In the genomic region with DNA sequence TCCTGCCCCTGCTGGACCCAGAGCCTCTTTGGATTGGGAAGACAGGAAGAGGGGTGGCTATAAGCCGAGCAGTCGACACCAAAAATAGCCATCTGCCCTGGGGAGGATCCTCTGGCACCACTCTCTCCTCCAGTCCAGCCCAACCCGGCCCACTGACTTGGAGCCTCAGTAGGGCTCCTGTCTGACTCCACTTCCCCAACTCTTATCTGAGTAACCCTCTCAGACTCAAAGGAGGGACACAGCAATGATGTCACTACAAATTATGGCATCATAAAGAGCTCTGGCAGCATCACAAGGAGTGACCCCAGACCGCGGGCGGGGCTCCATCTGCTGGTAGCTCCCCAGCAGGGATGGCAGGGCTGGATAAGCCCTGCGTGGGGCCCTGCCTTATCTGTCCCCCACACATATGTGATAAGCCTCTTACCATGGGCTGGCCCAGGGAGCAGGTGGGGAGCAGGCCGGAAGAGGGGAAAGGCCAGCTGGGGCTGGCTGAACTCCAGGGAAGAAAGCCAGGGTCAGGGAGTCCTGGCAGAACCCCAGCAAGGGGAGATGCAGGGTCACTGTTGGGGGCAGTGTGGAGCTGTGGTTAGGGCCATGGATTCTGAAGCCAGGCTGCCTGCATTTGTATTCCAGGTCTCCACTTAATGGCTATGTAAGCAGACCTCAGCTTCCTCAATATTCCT, we compare ENCODE assay signal across 1 cellular context.
A peak's percentile ranks its signal among the peaks of the same experiment; 100 is the strongest.
TF ChIP-seq lines count a peak whose summit lies in the region.

No MANE protein-coding gene starts in this region.

TF ChIP-seq in K562, 482 proteins besides CTCF, POLR2A, EP300 and RAD21 (continued from another document and continues in another):
- peak; percentile 97 for TF ChIP-seq ZBTB12 (CRISPR knock-in tag; IDR thresholded peaks at IDR 0.05)
- TF ChIP-seq RBM22 (IDR thresholded peaks at IDR 0.05; ENCODE audit: low read depth, low read length, poor library complexity, severe bottlenecking) = no peak
- TF ChIP-seq ETV6 (IDR thresholded peaks at IDR 0.05; ENCODE audit: borderline replicate concordance in 1 of 2, low read depth in 2 of 2, low read length in 1 of 2) = peak in 1 of 2 experiments; percentile 88; a peak in 2 of 4 replicates
- TF ChIP-seq ETV6 (CRISPR knock-in tag; IDR thresholded peaks at IDR 0.05; ENCODE audit: borderline replicate concordance) = no peak
- peak in 1 of 2 experiments; percentile 100; a peak in 2 of 4 replicates for TF ChIP-seq ZMIZ1 (IDR thresholded peaks at IDR 0.05; ENCODE audit: low read depth in 2 of 2, low read length in 2 of 2)
- TF ChIP-seq, protein P1, sequence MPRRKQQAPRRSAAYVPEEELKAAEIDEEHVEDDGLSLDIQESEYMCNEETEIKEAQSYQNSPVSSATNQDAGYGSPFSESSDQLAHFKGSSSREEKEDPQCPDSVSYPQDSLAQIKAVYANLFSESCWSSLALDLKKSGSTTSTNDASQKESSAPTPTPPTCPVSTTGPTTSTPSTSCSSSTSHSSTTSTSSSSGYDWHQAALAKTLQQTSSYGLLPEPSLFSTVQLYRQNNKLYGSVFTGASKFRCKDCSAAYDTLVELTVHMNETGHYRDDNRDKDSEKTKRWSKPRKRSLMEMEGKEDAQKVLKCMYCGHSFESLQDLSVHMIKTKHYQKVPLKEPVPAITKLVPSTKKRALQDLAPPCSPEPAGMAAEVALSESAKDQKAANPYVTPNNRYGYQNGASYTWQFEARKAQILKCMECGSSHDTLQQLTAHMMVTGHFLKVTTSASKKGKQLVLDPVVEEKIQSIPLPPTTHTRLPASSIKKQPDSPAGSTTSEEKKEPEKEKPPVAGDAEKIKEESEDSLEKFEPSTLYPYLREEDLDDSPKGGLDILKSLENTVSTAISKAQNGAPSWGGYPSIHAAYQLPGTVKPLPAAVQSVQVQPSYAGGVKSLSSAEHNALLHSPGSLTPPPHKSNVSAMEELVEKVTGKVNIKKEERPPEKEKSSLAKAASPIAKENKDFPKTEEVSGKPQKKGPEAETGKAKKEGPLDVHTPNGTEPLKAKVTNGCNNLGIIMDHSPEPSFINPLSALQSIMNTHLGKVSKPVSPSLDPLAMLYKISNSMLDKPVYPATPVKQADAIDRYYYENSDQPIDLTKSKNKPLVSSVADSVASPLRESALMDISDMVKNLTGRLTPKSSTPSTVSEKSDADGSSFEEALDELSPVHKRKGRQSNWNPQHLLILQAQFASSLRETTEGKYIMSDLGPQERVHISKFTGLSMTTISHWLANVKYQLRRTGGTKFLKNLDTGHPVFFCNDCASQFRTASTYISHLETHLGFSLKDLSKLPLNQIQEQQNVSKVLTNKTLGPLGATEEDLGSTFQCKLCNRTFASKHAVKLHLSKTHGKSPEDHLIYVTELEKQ (CRISPR knock-in tag; IDR thresholded peaks at IDR 0.05) = peak; percentile 90
- TF ChIP-seq CTBP1 (IDR thresholded peaks at IDR 0.05; ENCODE audit: borderline replicate concordance) = peak; percentile 99
- no peak for TF ChIP-seq ZNF699 (CRISPR knock-in tag; IDR thresholded peaks at IDR 0.05; ENCODE audit: insufficient replicate concordance)
- no peak; the same call in 1 of the 2 replicates for TF ChIP-seq MIER1 (IDR thresholded peaks at IDR 0.05; ENCODE audit: low read depth)
- TF ChIP-seq PTTG1 (tag; IDR thresholded peaks at IDR 0.05; ENCODE audit: low read depth) = no peak
- TF ChIP-seq ZBTB9 (CRISPR knock-in tag; IDR thresholded peaks at IDR 0.05) = peak; percentile 98
- peak; percentile 99 for TF ChIP-seq MTA2 (IDR thresholded peaks at IDR 0.05; ENCODE audit: low read depth)
- no peak for TF ChIP-seq POLR2B (IDR thresholded peaks at IDR 0.05; ENCODE audit: low read depth, partially characterized antibody)
- no peak for TF ChIP-seq PHTF2 (CRISPR knock-in tag; IDR thresholded peaks at IDR 0.05)
- TF ChIP-seq ZSCAN32 (CRISPR knock-in tag; IDR thresholded peaks at IDR 0.05) = peak; percentile 54; the same call in 1 of the 2 replicates
- TF ChIP-seq ZBTB1 (CRISPR knock-in tag; IDR thresholded peaks at IDR 0.05; ENCODE audit: borderline replicate concordance, low read depth) = no peak
- TF ChIP-seq ZNF282 (CRISPR knock-in tag; IDR thresholded peaks at IDR 0.05) = no peak
- TF ChIP-seq NKRF (IDR thresholded peaks at IDR 0.05; ENCODE audit: borderline replicate concordance) = no peak
- TF ChIP-seq KLF6 (CRISPR knock-in tag; IDR thresholded peaks at IDR 0.05; ENCODE audit: borderline replicate concordance) = peak; percentile 95
- no peak for TF ChIP-seq ILK (tag; IDR thresholded peaks at IDR 0.05; ENCODE audit: borderline replicate concordance, low read depth)
- TF ChIP-seq NR2F6 (CRISPR knock-in tag; IDR thresholded peaks at IDR 0.05) = 0 out of 2 replicates have a peak, but pooled peaks have one; percentile 34
- peak; percentile 80 for TF ChIP-seq E2F1 (CRISPR knock-in tag; IDR thresholded peaks at IDR 0.05)
- peak; percentile 46 for TF ChIP-seq POLR2G (IDR thresholded peaks at IDR 0.05; ENCODE audit: low read depth, low read length)
- TF ChIP-seq, protein P2, sequence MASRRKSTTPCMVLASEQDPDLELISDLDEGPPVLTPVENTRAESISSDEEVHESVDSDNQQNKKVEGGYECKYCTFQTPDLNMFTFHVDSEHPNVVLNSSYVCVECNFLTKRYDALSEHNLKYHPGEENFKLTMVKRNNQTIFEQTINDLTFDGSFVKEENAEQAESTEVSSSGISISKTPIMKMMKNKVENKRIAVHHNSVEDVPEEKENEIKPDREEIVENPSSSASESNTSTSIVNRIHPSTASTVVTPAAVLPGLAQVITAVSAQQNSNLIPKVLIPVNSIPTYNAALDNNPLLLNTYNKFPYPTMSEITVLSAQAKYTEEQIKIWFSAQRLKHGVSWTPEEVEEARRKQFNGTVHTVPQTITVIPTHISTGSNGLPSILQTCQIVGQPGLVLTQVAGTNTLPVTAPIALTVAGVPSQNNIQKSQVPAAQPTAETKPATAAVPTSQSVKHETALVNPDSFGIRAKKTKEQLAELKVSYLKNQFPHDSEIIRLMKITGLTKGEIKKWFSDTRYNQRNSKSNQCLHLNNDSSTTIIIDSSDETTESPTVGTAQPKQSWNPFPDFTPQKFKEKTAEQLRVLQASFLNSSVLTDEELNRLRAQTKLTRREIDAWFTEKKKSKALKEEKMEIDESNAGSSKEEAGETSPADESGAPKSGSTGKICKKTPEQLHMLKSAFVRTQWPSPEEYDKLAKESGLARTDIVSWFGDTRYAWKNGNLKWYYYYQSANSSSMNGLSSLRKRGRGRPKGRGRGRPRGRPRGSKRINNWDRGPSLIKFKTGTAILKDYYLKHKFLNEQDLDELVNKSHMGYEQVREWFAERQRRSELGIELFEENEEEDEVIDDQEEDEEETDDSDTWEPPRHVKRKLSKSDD (conservative IDR thresholded peaks at IDR 0.05; ENCODE audit: low read length) = no peak
- no peak for TF ChIP-seq HNRNPK (IDR thresholded peaks at IDR 0.05; ENCODE audit: low read depth, low read length, poor library complexity, severe bottlenecking)
- TF ChIP-seq ZNF384 (IDR thresholded peaks at IDR 0.05; ENCODE audit: low read depth, low read length) = peak; percentile 30; the same call in 1 of the 2 replicates
- peak; percentile 100; the same call in 1 of the 2 replicates for TF ChIP-seq GATAD2B (IDR thresholded peaks at IDR 0.05; ENCODE audit: borderline replicate concordance)
- TF ChIP-seq GABPB2 (CRISPR knock-in tag; conservative IDR thresholded peaks at IDR 0.05) = no peak
- peak; percentile 98 for TF ChIP-seq HEY1 (CRISPR knock-in tag; IDR thresholded peaks at IDR 0.05; ENCODE audit: borderline replicate concordance)
- TF ChIP-seq ZNF224 (CRISPR knock-in tag; IDR thresholded peaks at IDR 0.05) = no peak
- TF ChIP-seq EGR1 (conservative IDR thresholded peaks at IDR 0.05) = peak; percentile 94
- 0 out of 2 replicates have a peak, but pooled peaks have one; percentile 68 for TF ChIP-seq GTF2F1 (IDR thresholded peaks at IDR 0.05; ENCODE audit: low read depth, low read length)
- TF ChIP-seq DIDO1 (tag; IDR thresholded peaks at IDR 0.05; ENCODE audit: low read depth) = peak; percentile 80; the same call in 1 of the 2 replicates
- TF ChIP-seq HDGF (IDR thresholded peaks at IDR 0.05) = no peak
- TF ChIP-seq RAD51 (IDR thresholded peaks at IDR 0.05; ENCODE audit: borderline replicate concordance, low read depth) = peak; percentile 68
- TF ChIP-seq SRSF1 (IDR thresholded peaks at IDR 0.05; ENCODE audit: low read depth, low read length) = no peak
- peak; percentile 99 for TF ChIP-seq MTA3 (IDR thresholded peaks at IDR 0.05; ENCODE audit: borderline replicate concordance)
- TF ChIP-seq, protein P3, sequence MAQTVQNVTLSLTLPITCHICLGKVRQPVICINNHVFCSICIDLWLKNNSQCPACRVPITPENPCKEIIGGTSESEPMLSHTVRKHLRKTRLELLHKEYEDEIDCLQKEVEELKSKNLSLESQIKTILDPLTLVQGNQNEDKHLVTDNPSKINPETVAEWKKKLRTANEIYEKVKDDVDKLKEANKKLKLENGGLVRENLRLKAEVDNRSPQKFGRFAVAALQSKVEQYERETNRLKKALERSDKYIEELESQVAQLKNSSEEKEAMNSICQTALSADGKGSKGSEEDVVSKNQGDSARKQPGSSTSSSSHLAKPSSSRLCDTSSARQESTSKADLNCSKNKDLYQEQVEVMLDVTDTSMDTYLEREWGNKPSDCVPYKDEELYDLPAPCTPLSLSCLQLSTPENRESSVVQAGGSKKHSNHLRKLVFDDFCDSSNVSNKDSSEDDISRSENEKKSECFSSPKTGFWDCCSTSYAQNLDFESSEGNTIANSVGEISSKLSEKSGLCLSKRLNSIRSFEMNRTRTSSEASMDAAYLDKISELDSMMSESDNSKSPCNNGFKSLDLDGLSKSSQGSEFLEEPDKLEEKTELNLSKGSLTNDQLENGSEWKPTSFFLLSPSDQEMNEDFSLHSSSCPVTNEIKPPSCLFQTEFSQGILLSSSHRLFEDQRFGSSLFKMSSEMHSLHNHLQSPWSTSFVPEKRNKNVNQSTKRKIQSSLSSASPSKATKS (CRISPR knock-in tag; IDR thresholded peaks at IDR 0.05) = 0 out of 2 replicates have a peak, but pooled peaks have one; percentile 3
- TF ChIP-seq CCAR2 (IDR thresholded peaks at IDR 0.05; ENCODE audit: low read depth, low read length) = no peak
- TF ChIP-seq KLF16 (IDR thresholded peaks at IDR 0.05) = peak; percentile 100
- no peak for TF ChIP-seq RBM17 (IDR thresholded peaks at IDR 0.05; ENCODE audit: borderline replicate concordance, low read depth, low read length)
- TF ChIP-seq PYGO2 (tag; IDR thresholded peaks at IDR 0.05) = peak; percentile 91
- TF ChIP-seq HMG20A (CRISPR knock-in tag; conservative IDR thresholded peaks at IDR 0.05) = peak; percentile 76; the same call in 1 of the 2 replicates
